ENCODE assay signal across 8 cellular contexts in the genomic region with DNA sequence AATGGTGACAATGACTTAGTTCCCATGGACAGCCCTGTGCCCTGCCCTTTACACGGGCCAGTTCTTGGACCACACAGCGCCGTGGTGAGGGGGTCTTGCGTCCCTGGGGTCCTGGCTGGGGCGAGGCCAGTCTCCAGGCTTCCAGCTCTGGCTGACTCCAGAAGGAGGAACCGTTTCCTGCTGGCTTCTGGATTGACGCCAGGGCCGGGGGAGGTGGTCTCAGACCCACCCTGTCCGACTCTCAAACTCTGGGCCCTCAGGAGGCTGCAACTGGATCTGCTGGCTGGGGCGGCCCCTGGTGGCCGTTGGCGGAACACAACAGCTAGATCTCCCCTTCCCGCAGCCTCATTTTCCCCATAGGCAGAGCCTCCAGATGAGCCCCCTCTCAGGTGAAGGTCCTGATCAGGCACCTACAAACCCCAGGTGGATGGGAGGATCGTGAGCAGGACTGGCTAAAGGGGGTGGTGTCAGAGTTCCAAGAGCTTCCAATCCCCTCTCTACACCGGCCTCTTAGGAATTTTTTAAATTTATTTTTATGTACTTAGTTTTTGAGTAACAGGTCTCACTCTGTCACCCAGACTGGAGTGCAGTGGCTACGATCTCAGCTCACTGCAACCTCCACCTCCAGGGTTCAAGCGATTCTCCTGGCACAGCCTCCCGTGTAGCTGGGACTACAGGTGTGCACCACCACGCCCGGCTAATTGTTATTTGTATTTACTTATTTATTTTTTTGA. TPM values are rescaled to one million over a fixed set of nuclear protein-coding genes. Genes with fewer than 3 reads are reported as not detected.
DNase-seq lines count a peak whose midpoint lies in the region; ATAC-seq and TF ChIP-seq lines count a peak whose summit lies in the region.

No MANE protein-coding gene starts in this region.

- TF ChIP-seq CTCF in brain (conservative IDR thresholded peaks at IDR 0.05), result peak; percentile 69 to 79
- TF ChIP-seq CTCF in kidney epithelial cell (IDR thresholded peaks at IDR 0.05; ENCODE audit: insufficient read depth, low read length, poor library complexity, severe bottlenecking), result peak; percentile 98

- DNase-seq in DMS53 (lab: John Stamatoyannopoulos, UW) (peak; percentile 61), Kasumi-1 (lab: John Stamatoyannopoulos, UW) (peak; percentile 57 to 63), T-helper 22 cell (ENCODE audit: low read depth) (peak; percentile 22), kidney epithelial cell (ENCODE audit: low read depth) (no peak), occipital lobe (lab: John Stamatoyannopoulos, UW) (no peak)
- peak; percentile 50 to 59 for DNase-seq in stimulated activated CD4-positive, alpha-beta T cell treated with anti-CD3 and anti-CD28 coated beads, Interleukin-4, amount 100 ng/mL, for 48 hours (ENCODE audit: low read depth in 2 of 2)

- H3K4me3 Mint-ChIP-seq in brain, result no peak overlapping the region

- peaks cover 4 to 16% (median 8%) of the 10 kb centered on the region in 5 experiments for H3K9me3 Mint-ChIP-seq in brain

- H3K27ac Mint-ChIP-seq in brain, result no peak overlapping the region

- H3K4me1 Mint-ChIP-seq in brain, result peaks cover 9% of the 10 kb centered on the region

- no peak overlapping the region for H3K4me3 ChIP-seq in kidney epithelial cell (ENCODE audit: low read depth, low read length)

- peaks cover 5% of the 10 kb centered on the region for H3K27me3 ChIP-seq in kidney epithelial cell (ENCODE audit: control insufficient read depth, insufficient read depth, low read length)

- H3K27me3 Mint-ChIP-seq in brain, result peaks cover 32% of the 10 kb centered on the region

- no peak for ATAC-seq in GM19455 (IDR thresholded peaks at IDR 0.05; ENCODE audit: unreplicated experiment)

- no peaks in the 10 kb centered on the region for H3K36me3 ChIP-seq in kidney epithelial cell (ENCODE audit: control insufficient read depth, insufficient read depth, low read length)

- H3K36me3 Mint-ChIP-seq in brain, result no peaks in the 10 kb centered on the region

RNA-seq across cellular contexts. Expression of a gene that starts 8.0 kb away (rescaled TPM):
- not detected for polyA plus RNA-seq in brain (ENCODE audit: insufficient read depth, low read depth, low replicate concordance)
- not detected in 2 replicates for total RNA-seq in kidney epithelial cell
- total RNA-seq in occipital lobe, result not detected

RNA-seq across cellular contexts. Expression of a gene that starts 8.9 kb away (rescaled TPM):
- 35.9 TPM for polyA plus RNA-seq in brain (ENCODE audit: insufficient read depth, low read depth, low replicate concordance)
- total RNA-seq in kidney epithelial cell (0.48 and 1.5 TPM in 2 replicates), occipital lobe (0.94 TPM)

RNA-seq across cellular contexts. Expression of a gene that starts 19.4 kb away (rescaled TPM):
- polyA plus RNA-seq in brain (ENCODE audit: insufficient read depth, low read depth, low replicate concordance), result 39.4 TPM
- total RNA-seq in kidney epithelial cell, result 38.2 and 41.4 TPM in 2 replicates
- 3.3 TPM for total RNA-seq in occipital lobe

RNA-seq across cellular contexts. Expression of a gene that starts 33.8 kb away (rescaled TPM):
- polyA plus RNA-seq in brain (ENCODE audit: insufficient read depth, low read depth, low replicate concordance), result 64.9 TPM
- total RNA-seq in kidney epithelial cell (66.1 and 73.7 TPM in 2 replicates), occipital lobe (19.3 TPM)

RNA-seq across cellular contexts. Expression of a gene that starts 48.7 kb away (rescaled TPM):
- 14.5 TPM for polyA plus RNA-seq in brain (ENCODE audit: insufficient read depth, low read depth, low replicate concordance)
- 31.8 and 38.1 TPM in 2 replicates for total RNA-seq in kidney epithelial cell
- 23.2 TPM for total RNA-seq in occipital lobe

Comparison
In these comparisons a context has a peak if more than half of its experiments do, and no peak if none do; other contexts are left out.
1. DNase-seq: peak in DMS53 (single experiment), Kasumi-1 (2 of 2), T-helper 22 cell (single experiment) and stimulated activated CD4-positive, alpha-beta T cell treated with anti-CD3 and anti-CD28 coated beads, Interleukin-4, amount 100 ng/mL, for 48 hours (2 of 2); none in kidney epithelial cell (single experiment) and occipital lobe (single experiment).